ENCODE assay signal across 1 cellular context in genomic region chr5:73499756-73500155, GRCh38.
TF ChIP-seq lines count a peak whose summit lies in the region.

No MANE protein-coding gene starts in this region.

TF ChIP-seq in GM23338, 12 proteins besides CTCF, POLR2A, EP300 and RAD21 (continued from another document):
- TF ChIP-seq ZNF462 (CRISPR knock-in tag; IDR thresholded peaks at IDR 0.05) (no peak), EZH2 (IDR thresholded peaks at IDR 0.05; ENCODE audit: low read depth, unreplicated experiment) (no peak)
TF ChIP-seq in GM23338: peak in this region for 0.
